In genomic region chr2:207202645-207203044, GRCh38 we compare ENCODE assay signal across 13 cellular contexts. TPM values are rescaled to one million over a fixed set of nuclear protein-coding genes. Genes with fewer than 3 reads are reported as not detected.
DNase-seq lines count a peak whose midpoint lies in the region; ATAC-seq and TF ChIP-seq lines count a peak whose summit lies in the region.
"Had no signal": no experiment of that assay in that cellular context is flagged by ENCODE, and none has a peak within 500 bp of the region (broad histone marks: within the 10 kb centered on the region; RNA-seq: fewer than 3 reads in every experiment).

No MANE protein-coding gene starts in this region.

- DNase-seq in EH (ENCODE audit: low read depth) = peak; percentile 68
- peak; percentile 39 for DNase-seq in KBM-7
- peak; percentile 55 for DNase-seq in WTC11 (ENCODE audit: low spot score)
- DNase-seq in iris pigment epithelial cell (ENCODE audit: low read depth) = peak; percentile 33
- no peak for DNase-seq in CD4-positive, alpha-beta T cell
- no peak for DNase-seq in right cardiac atrium
- no peak for DNase-seq in NCI-H524 (lab: John Stamatoyannopoulos, UW)
- DNase-seq: activated CD4-positive, CD25-positive, alpha-beta regulatory T cell; left cardiac atrium; NCI-H2171 had no signal

- intact Hi-C loops in CD4-positive, alpha-beta T cell (cut with DNase I, micrococcal nuclease) = no loop called here
- intact Hi-C loops in right cardiac atrium (cut with DNase I) = no loop called here

- WGBS in right cardiac atrium = 25% methylated on average over 4 of the region's 4 CpGs

- H3K9me3 Mint-ChIP-seq in WTC11 = no peaks in the 10 kb centered on the region
- H3K9me3 Mint-ChIP-seq in CD4-positive, alpha-beta T cell = no peaks in the 10 kb centered on the region

- no peak overlapping the region for H3K4me3 ChIP-seq in right cardiac atrium (ENCODE audit: low read length)
- H3K4me3 ChIP-seq: smooth muscle cell, thoracic aorta had no signal

- ATAC-seq in WTC11 (peak; percentile 90), HG03095 (IDR thresholded peaks at IDR 0.05; ENCODE audit: unreplicated experiment) (no peak), right cardiac atrium (no peak)
- no peak for ATAC-seq in CD4-positive, alpha-beta T cell (ENCODE audit: poor library complexity)

- CTCF ChIA-PET in WTC11 (lab: Charles Lee) = interaction anchor here (0.7 to 1.0 kb wide), 2 partner anchors 271 to 274 kb away, joined by 3 read pairs; no protein-coding TSS in a partner anchor
- CTCF ChIA-PET in CD4-positive, alpha-beta T cell (lab: Charles Lee) = interaction anchor here (1.2 kb wide), 1 partner anchor 61 kb away, joined by 3 read pairs; no protein-coding TSS in a partner anchor

- H3K27ac Mint-ChIP-seq in WTC11 = no peak overlapping the region
- H3K27ac Mint-ChIP-seq in CD4-positive, alpha-beta T cell = no peak overlapping the region

- H3K27me3 Mint-ChIP-seq in WTC11 (ENCODE audit: low read depth) = no peaks in the 10 kb centered on the region
- no peaks in the 10 kb centered on the region for H3K27me3 Mint-ChIP-seq in CD4-positive, alpha-beta T cell

- POLR2A ChIA-PET in WTC11 (lab: Charles Lee) = no interaction called here
- POLR2A ChIA-PET in CD4-positive, alpha-beta T cell (lab: Charles Lee) = no interaction called here

- no peaks in the 10 kb centered on the region for H3K4me1 ChIP-seq in right cardiac atrium (ENCODE audit: control insufficient read depth, insufficient read depth, low read length)

- H3K27ac ChIP-seq in CD4-positive, alpha-beta T cell (ENCODE audit: low read depth, low read length) = no peak overlapping the region
- H3K27ac ChIP-seq in right cardiac atrium (ENCODE audit: low read length) = no peak overlapping the region
- H3K27ac ChIP-seq: thoracic aorta had no signal

- H3K4me3 Mint-ChIP-seq in WTC11 = no peak overlapping the region
- H3K4me3 Mint-ChIP-seq in CD4-positive, alpha-beta T cell = no peak overlapping the region

- no peaks in the 10 kb centered on the region for H3K27me3 ChIP-seq in CD4-positive, alpha-beta T cell (ENCODE audit: control insufficient read depth, insufficient read depth, low read length)
- no peaks in the 10 kb centered on the region for H3K27me3 ChIP-seq in right cardiac atrium (ENCODE audit: control insufficient read depth, insufficient read depth)

- in situ Hi-C loops in KBM-7 (cut with MboI; ENCODE audit: low pct_unique_long_range_greater_than_20kb, low sequenced_read_pairs) = no loop called here

- H3K4me1 Mint-ChIP-seq in WTC11 = no peaks in the 10 kb centered on the region; the same call in 1 of the 2 replicates
- H3K4me1 Mint-ChIP-seq in CD4-positive, alpha-beta T cell (ENCODE audit: low read depth) = no peaks in the 10 kb centered on the region

- H3K36me3 Mint-ChIP-seq in WTC11 = no peaks in the 10 kb centered on the region
- H3K36me3 Mint-ChIP-seq in CD4-positive, alpha-beta T cell (ENCODE audit: low read depth) = no peaks in the 10 kb centered on the region

- TF ChIP-seq CTCF in WTC11 (IDR thresholded peaks at IDR 0.05) = no peak
- TF ChIP-seq CTCF in CD4-positive, alpha-beta T cell (IDR thresholded peaks at IDR 0.05) = no peak

- no peaks in the 10 kb centered on the region for H3K9me3 ChIP-seq in CD4-positive, alpha-beta T cell (ENCODE audit: control insufficient read depth, low read length)
- no peaks in the 10 kb centered on the region for H3K9me3 ChIP-seq in right cardiac atrium (ENCODE audit: control insufficient read depth, low read length)
- H3K9me3 ChIP-seq: thoracic aorta had no signal

TF ChIP-seq in WTC11, 78 proteins besides CTCF, POLR2A, EP300 and RAD21:
- no peak for TF ChIP-seq ZNF423 (CRISPR knock-in tag; IDR thresholded peaks at IDR 0.05)
- 0 out of 2 replicates have a peak, but pooled peaks have one; percentile 24 for TF ChIP-seq ETV6 (CRISPR knock-in tag; IDR thresholded peaks at IDR 0.05)

RNA-seq across cellular contexts. Expression of gene KLF7, which starts 36.9 kb away (rescaled TPM):
- total RNA-seq in WTC11 (2021) (11.9 to 25.4 TPM (median 16.3 TPM) in 3 replicates), right cardiac atrium (10 to 100 TPM; 18.2 to 35.6 (median 27.0) TPM)
- total RNA-seq in CD4-positive, alpha-beta T cell = 10 to 100 TPM; 90.1 to 96.9 TPM
- polyA plus RNA-seq in right cardiac atrium = 6.0 TPM

Comparison
In these comparisons a context has a peak if more than half of its experiments do, and no peak if none do; other contexts are left out.
1. DNase-seq: peak in EH (single experiment), KBM-7 (single experiment), WTC11 (single experiment) and iris pigment epithelial cell (single experiment); none in CD4-positive, alpha-beta T cell (0 of 10), right cardiac atrium (0 of 3) and NCI-H524 (0 of 2).